6 cellular contexts compared by ENCODE assay signal in the genomic region with DNA sequence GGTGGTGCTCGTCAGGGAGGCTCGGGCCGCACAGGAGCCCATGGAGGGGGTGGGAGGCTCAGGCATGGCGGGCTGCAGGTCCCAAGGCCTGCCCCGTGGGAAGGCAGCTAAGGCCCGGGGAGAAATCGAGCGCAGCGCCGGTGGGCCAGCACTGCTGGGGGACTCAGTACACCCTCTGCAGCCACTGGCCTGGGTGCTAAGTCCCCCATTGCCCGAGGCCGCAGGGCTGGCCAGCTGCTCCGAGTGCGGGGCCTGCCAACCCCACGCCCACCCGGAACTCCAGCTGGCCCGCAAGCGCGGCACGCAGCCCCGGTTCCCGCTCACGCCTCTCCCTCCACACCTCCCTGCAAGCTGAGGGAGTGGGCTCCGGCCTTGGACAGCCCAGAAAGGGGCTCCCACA.
DNase-seq lines count a peak whose midpoint lies in the region; ATAC-seq and TF ChIP-seq lines count a peak whose summit lies in the region.
"Not testable (repeated sequence)": the region's sequence is repeated elsewhere in the genome, so short reads cannot be mapped to it uniquely, and the experiment has no call there.

No MANE protein-coding gene starts in this region.

- intact Hi-C loops in ascending aorta (cut with DNase I); left ventricle myocardium inferior (cut with micrococcal nuclease); gastrocnemius medialis (cut with DNase I; ENCODE audit: low total_unique reads); testis (cut with DNase I; ENCODE audit: low total_unique reads): not testable (repeated sequence)

- H3K4me1 ChIP-seq in ascending aorta = peaks cover 23 to 62% of the 10 kb centered on the region in 2 donors
- H3K4me1 ChIP-seq in gastroesophageal sphincter = peaks cover 16 to 96% (median 29%) of the 10 kb centered on the region in 3 donors
- H3K4me1 ChIP-seq in left ventricle myocardium inferior = peaks cover 80% of the 10 kb centered on the region
- peaks cover 48% of the 10 kb centered on the region for H3K4me1 ChIP-seq in rectal smooth muscle tissue (ENCODE audit: control insufficient read depth, insufficient read depth, low read length)
- H3K4me1 ChIP-seq in gastrocnemius medialis = peaks cover 45 to 50% of the 10 kb centered on the region in 2 donors
- peaks cover 24% of the 10 kb centered on the region for H3K4me1 ChIP-seq in testis

- not testable (repeated sequence) for DNase-seq in ascending aorta (ENCODE audit: low spot score in 2 of 2); left ventricle myocardium inferior; gastrocnemius medialis; testis

- ATAC-seq in gastroesophageal sphincter, gastrocnemius medialis: not testable (repeated sequence)

- H3K27ac ChIP-seq in ascending aorta (peak overlapping the region; percentile 38 to 41), gastroesophageal sphincter (peak overlapping the region; percentile 48 to 96 (median 74)), left ventricle myocardium inferior (replicated peaks) (peak overlapping the region; percentile 5), rectal smooth muscle tissue (ENCODE audit: low read depth, low read length) (peak overlapping the region; percentile 28), gastrocnemius medialis (peak overlapping the region; percentile 42 to 99 (median 90))
- H3K27ac ChIP-seq in testis = not testable (repeated sequence)

- not testable (repeated sequence) for H3K9me3 ChIP-seq in ascending aorta; gastroesophageal sphincter; left ventricle myocardium inferior (replicated peaks); gastrocnemius medialis; testis

- H3K9ac ChIP-seq in rectal smooth muscle tissue (ENCODE audit: low read length) = not testable (repeated sequence)

- H3K4me3 ChIP-seq in ascending aorta; gastroesophageal sphincter; left ventricle myocardium inferior; rectal smooth muscle tissue (ENCODE audit: low read length): not testable (repeated sequence)
- H3K4me3 ChIP-seq in gastrocnemius medialis (peak overlapping the region in 2 of 4 donors; percentile 15 to 38), testis (peak overlapping the region; percentile 27 to 34)

- TF ChIP-seq POLR2A in gastroesophageal sphincter (IDR thresholded peaks at IDR 0.05); gastrocnemius medialis (IDR thresholded peaks at IDR 0.05); testis (IDR thresholded peaks at IDR 0.05): not testable (repeated sequence)

- not testable (repeated sequence) for H3K27me3 ChIP-seq in ascending aorta; gastroesophageal sphincter; left ventricle myocardium inferior (ENCODE audit: low read depth); rectal smooth muscle tissue (ENCODE audit: control insufficient read depth, insufficient read depth, low read length); gastrocnemius medialis; testis

- H3K36me3 ChIP-seq in ascending aorta; gastroesophageal sphincter; left ventricle myocardium inferior; rectal smooth muscle tissue (ENCODE audit: control insufficient read depth, insufficient read depth, low read length); gastrocnemius medialis; testis (ENCODE audit: low read depth, missing control alignments): not testable (repeated sequence)

- WGBS in gastroesophageal sphincter (ENCODE audit: low coverage in 1 of 2), 2 donors = no CpG with 5 or more reads among the region's 24 CpGs
- 70 to 84% methylated on average over 8 to 23 of the region's 24 CpGs for WGBS in testis, 2 donors

- TF ChIP-seq CTCF in ascending aorta (IDR thresholded peaks at IDR 0.05); gastroesophageal sphincter (IDR thresholded peaks at IDR 0.05); left ventricle myocardium inferior (IDR thresholded peaks at IDR 0.05; ENCODE audit: borderline replicate concordance); gastrocnemius medialis (IDR thresholded peaks at IDR 0.05 in 4 of 5, conservative IDR thresholded peaks at IDR 0.05 in 1 of 5); testis (IDR thresholded peaks at IDR 0.05): not testable (repeated sequence)

- not testable (repeated sequence) for TF ChIP-seq EP300 in gastroesophageal sphincter (IDR thresholded peaks at IDR 0.05)

- in situ Hi-C loops in gastrocnemius medialis (cut with MboI; ENCODE audit: low sequenced_read_pairs in 4 of 4) = loop anchor here (10.0 to 25.0 kb wide), 3 partner anchors 160 to 232 kb away; partner anchors contain the start of gene MYOZ2 (in 1 of the 4)
